Comparison of ENCODE assay signal across 1 cellular context in the genomic region with DNA sequence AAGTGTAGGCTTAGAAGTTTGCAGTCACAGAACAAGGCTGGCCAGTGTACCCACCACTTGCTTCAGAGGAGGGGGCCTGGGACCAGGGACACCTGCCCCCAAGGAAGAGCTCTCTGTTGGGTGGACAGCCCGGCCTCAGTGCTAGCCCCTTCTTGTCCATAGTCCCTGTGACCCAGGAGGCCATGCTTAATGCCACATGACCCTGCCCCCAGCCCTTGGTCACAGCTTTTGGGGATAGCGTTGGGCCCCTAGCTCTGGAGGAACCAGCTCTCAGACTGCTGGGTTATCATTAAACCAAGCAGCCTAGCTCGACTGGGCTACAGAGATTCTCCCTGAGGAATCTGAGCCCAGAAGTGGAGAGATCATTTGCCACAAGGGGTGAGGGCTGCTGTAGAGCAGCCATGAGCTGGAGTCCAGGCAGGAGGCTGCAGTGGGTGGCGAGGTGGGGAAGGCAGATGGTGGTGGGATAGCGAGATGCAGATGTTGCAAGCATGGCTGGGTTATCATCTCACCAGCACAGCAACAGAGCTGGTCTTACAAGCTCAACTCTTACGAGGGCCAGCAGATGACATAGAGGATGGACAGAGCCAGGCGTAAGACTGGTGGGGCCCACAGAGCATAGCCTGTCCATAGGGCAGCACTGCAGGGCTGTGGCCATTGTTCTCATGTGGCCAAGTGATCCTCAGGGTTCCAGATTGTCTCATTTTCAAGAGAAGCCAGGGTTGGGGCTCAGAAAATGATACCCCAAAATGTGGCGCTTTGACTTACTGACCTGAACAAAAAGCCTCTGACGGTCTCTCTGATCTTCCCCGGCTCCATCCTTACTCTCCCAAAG.
TF ChIP-seq lines count a peak whose summit lies in the region.

No MANE protein-coding gene starts in this region.

TF ChIP-seq in K562, 482 proteins besides CTCF, POLR2A, EP300 and RAD21:
- TF ChIP-seq ZBTB2 (IDR thresholded peaks at IDR 0.05), result no peak
- TF ChIP-seq ZNF354B (CRISPR knock-in tag; IDR thresholded peaks at IDR 0.05), result no peak
- no peak for TF ChIP-seq ZNF282 (CRISPR knock-in tag; IDR thresholded peaks at IDR 0.05)
- no peak for TF ChIP-seq ZNF766 (CRISPR knock-in tag; conservative IDR thresholded peaks at IDR 0.05)
- TF ChIP-seq FOXK1 (CRISPR knock-in tag; IDR thresholded peaks at IDR 0.05; ENCODE audit: borderline replicate concordance), result no peak
- no peak for TF ChIP-seq ATF1 (CRISPR knock-in tag; IDR thresholded peaks at IDR 0.05)
- no peak for TF ChIP-seq ATF1 (tag; IDR thresholded peaks at IDR 0.05)
- TF ChIP-seq, protein P1, sequence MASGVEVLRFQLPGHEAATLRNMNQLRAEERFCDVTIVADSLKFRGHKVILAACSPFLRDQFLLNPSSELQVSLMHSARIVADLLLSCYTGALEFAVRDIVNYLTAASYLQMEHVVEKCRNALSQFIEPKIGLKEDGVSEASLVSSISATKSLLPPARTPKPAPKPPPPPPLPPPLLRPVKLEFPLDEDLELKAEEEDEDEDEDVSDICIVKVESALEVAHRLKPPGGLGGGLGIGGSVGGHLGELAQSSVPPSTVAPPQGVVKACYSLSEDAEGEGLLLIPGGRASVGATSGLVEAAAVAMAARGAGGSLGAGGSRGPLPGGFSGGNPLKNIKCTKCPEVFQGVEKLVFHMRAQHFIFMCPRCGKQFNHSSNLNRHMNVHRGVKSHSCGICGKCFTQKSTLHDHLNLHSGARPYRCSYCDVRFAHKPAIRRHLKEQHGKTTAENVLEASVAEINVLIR (CRISPR knock-in tag; IDR thresholded peaks at IDR 0.05), result no peak
- TF ChIP-seq RBBP5 (IDR thresholded peaks at IDR 0.05; ENCODE audit: borderline replicate concordance, insufficient read depth, low read length, poor library complexity, severe bottlenecking), result no peak
- TF ChIP-seq STAG1 (CRISPR knock-in tag; IDR thresholded peaks at IDR 0.05; ENCODE audit: borderline replicate concordance), result no peak
- TF ChIP-seq PURB (CRISPR knock-in tag; IDR thresholded peaks at IDR 0.05; ENCODE audit: low read depth), result no peak
- no peak for TF ChIP-seq FOXM1 (IDR thresholded peaks at IDR 0.05; ENCODE audit: low read depth)
- TF ChIP-seq FOXM1 (CRISPR knock-in tag; IDR thresholded peaks at IDR 0.05; ENCODE audit: low read depth), result no peak
- no peak for TF ChIP-seq ARID2 (IDR thresholded peaks at IDR 0.05)
- TF ChIP-seq HLTF (IDR thresholded peaks at IDR 0.05), result no peak
- TF ChIP-seq SMARCE1 (IDR thresholded peaks at IDR 0.05), result no peak
- no peak for TF ChIP-seq E2F3 (CRISPR knock-in tag; IDR thresholded peaks at IDR 0.05)
- TF ChIP-seq, protein P2, sequence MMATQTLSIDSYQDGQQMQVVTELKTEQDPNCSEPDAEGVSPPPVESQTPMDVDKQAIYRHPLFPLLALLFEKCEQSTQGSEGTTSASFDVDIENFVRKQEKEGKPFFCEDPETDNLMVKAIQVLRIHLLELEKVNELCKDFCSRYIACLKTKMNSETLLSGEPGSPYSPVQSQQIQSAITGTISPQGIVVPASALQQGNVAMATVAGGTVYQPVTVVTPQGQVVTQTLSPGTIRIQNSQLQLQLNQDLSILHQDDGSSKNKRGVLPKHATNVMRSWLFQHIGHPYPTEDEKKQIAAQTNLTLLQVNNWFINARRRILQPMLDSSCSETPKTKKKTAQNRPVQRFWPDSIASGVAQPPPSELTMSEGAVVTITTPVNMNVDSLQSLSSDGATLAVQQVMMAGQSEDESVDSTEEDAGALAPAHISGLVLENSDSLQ (IDR thresholded peaks at IDR 0.05), result no peak
- TF ChIP-seq GTF2A2 (tag; IDR thresholded peaks at IDR 0.05), result no peak
- no peak for TF ChIP-seq AFF1 (IDR thresholded peaks at IDR 0.05; ENCODE audit: low read depth in 1 of 2, partially characterized antibody in 2 of 2)
- TF ChIP-seq, protein P3, sequence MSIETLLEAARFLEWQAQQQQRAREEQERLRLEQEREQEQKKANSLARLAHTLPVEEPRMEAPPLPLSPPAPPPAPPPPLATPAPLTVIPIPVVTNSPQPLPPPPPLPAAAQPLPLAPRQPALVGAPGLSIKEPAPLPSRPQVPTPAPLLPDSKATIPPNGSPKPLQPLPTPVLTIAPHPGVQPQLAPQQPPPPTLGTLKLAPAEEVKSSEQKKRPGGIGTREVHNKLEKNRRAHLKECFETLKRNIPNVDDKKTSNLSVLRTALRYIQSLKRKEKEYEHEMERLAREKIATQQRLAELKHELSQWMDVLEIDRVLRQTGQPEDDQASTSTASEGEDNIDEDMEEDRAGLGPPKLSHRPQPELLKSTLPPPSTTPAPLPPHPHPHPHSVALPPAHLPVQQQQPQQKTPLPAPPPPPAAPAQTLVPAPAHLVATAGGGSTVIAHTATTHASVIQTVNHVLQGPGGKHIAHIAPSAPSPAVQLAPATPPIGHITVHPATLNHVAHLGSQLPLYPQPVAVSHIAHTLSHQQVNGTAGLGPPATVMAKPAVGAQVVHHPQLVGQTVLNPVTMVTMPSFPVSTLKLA (conservative IDR thresholded peaks at IDR 0.05), result no peak
- no peak for TF ChIP-seq ERF (CRISPR knock-in tag; IDR thresholded peaks at IDR 0.05)
